ENCODE assay signal across 10 cellular contexts in genomic region chr12:96094201-96094600, GRCh38. TPM values are rescaled to one million over a fixed set of nuclear protein-coding genes. Genes with fewer than 3 reads are reported as not detected.
DNase-seq lines count a peak whose midpoint lies in the region; ATAC-seq, FAIRE-seq and TF ChIP-seq lines count a peak whose summit lies in the region.
"Had no signal": no experiment of that assay in that cellular context is flagged by ENCODE, and none has a peak within 500 bp of the region (broad histone marks: within the 10 kb centered on the region; RNA-seq: fewer than 3 reads in every experiment).

No MANE protein-coding gene starts in this region.

- no peaks in the 10 kb centered on the region for H3K36me3 Mint-ChIP-seq in activated CD8-positive, alpha-beta T cell treated with anti-CD3 and anti-CD28 coated beads for 36 hours (ENCODE audit: low read depth)
- peaks cover 5 to 15% (median 6%) of the 10 kb centered on the region in 5 donors for H3K36me3 Mint-ChIP-seq in naive thymus-derived CD4-positive, alpha-beta T cell

- H3K9ac ChIP-seq in smooth muscle cell (ENCODE audit: low read depth) (no peak overlapping the region), HepG2 (ENCODE audit: insufficient read depth, low read depth, low read length) (no peak overlapping the region)

- intact Hi-C loops in activated CD8-positive, alpha-beta T cell treated with anti-CD3 and anti-CD28 coated beads for 36 hours (cut with micrococcal nuclease), result no loop called here
- intact Hi-C loops in naive thymus-derived CD4-positive, alpha-beta T cell (cut with micrococcal nuclease), result no loop called here
- intact Hi-C loops in HepG2 (cut with micrococcal nuclease; ENCODE audit: unreplicated experiment), result no loop called here

- no TSS peak for BruUV-seq in HepG2 (replicated peaks; lab: Mats Ljungman, UMichigan)

- CTCF ChIA-PET in activated CD8-positive, alpha-beta T cell treated with anti-CD3 and anti-CD28 coated beads for 36 hours (lab: Charles Lee), result no interaction called here
- CTCF ChIA-PET in naive thymus-derived CD4-positive, alpha-beta T cell (lab: Charles Lee), result interaction anchor here (1.1 kb wide), 1 partner anchor 14 kb away, joined by 3 read pairs; no protein-coding TSS in a partner anchor
- CTCF ChIA-PET in HepG2 (lab: Yijun Ruan, JAX; ENCODE audit: low intra/inter-chr PET ratio, low total read pairs), result no interaction called here

- no peaks in the 10 kb centered on the region for H3F3A ChIP-seq in smooth muscle cell (ENCODE audit: low read depth)

- POLR2A ChIA-PET in activated CD8-positive, alpha-beta T cell treated with anti-CD3 and anti-CD28 coated beads for 36 hours (lab: Charles Lee), result no interaction called here
- POLR2A ChIA-PET in naive thymus-derived CD4-positive, alpha-beta T cell (lab: Charles Lee), result interaction anchor here (1.1 kb wide), 1 partner anchor 306 kb away, joined by 3 read pairs; the partner anchor contains the start of gene CDK17
- POLR2A ChIA-PET in HepG2 (lab: Yijun Ruan, JAX), result no interaction called here

- H3K4me2 ChIP-seq in smooth muscle cell (no peak overlapping the region), HepG2 (ENCODE audit: low read depth, low read length) (no peak overlapping the region)

- no peaks in the 10 kb centered on the region for H3K79me2 ChIP-seq in smooth muscle cell (ENCODE audit: low read depth)
- no peaks in the 10 kb centered on the region for H3K79me2 ChIP-seq in HepG2 (ENCODE audit: insufficient read depth, low read length)

- H3K4me3 Mint-ChIP-seq in activated CD8-positive, alpha-beta T cell treated with anti-CD3 and anti-CD28 coated beads for 36 hours, result no peak overlapping the region
- H3K4me3 Mint-ChIP-seq in naive thymus-derived CD4-positive, alpha-beta T cell, result peak overlapping the region in 1 of 10 donors; percentile 5

- no peak for TF ChIP-seq RAD21 in HepG2 (CRISPR knock-in tag; IDR thresholded peaks at IDR 0.05)

- TF ChIP-seq POLR2A in HepG2 (IDR thresholded peaks at IDR 0.05; ENCODE audit: insufficient read depth in 1 of 2, low read depth in 2 of 2, low read length in 2 of 2), result no peak

- H3K36me3 ChIP-seq in naive thymus-derived CD4-positive, alpha-beta T cell (ENCODE audit: control insufficient read depth in 2 of 3, insufficient read depth in 3 of 3, low read length in 3 of 3), result no peaks in the 10 kb centered on the region
- H3K36me3 ChIP-seq in smooth muscle cell (ENCODE audit: low read depth) (no peaks in the 10 kb centered on the region), HepG2 (replicated peaks in 1 of 2; ENCODE audit: control insufficient read depth in 1 of 2, insufficient read depth in 2 of 2, low read length in 2 of 2) (no peaks in the 10 kb centered on the region)
- H3K36me3 ChIP-seq: spleen, transverse colon had no signal

- peaks cover 0 to 6% of the 10 kb centered on the region in 2 donors for H3K4me1 ChIP-seq in naive thymus-derived CD4-positive, alpha-beta T cell (ENCODE audit: control insufficient read depth in 2 of 2, insufficient read depth in 2 of 2, low read length in 2 of 2)
- H3K4me1 ChIP-seq in smooth muscle cell (ENCODE audit: low read depth) (peaks cover 5% of the 10 kb centered on the region), HepG2 (ENCODE audit: insufficient read depth, low read length) (no peaks in the 10 kb centered on the region)
- H3K4me1 ChIP-seq: transverse colon had no signal

- peak; percentile 55 for ATAC-seq in activated CD8-positive, alpha-beta T cell treated with anti-CD3 and anti-CD28 coated beads for 36 hours
- peak; percentile 62 for ATAC-seq in naive thymus-derived CD4-positive, alpha-beta T cell
- ATAC-seq in HepG2, result no peak

- H3K4me1 Mint-ChIP-seq in activated CD8-positive, alpha-beta T cell treated with anti-CD3 and anti-CD28 coated beads for 36 hours (ENCODE audit: low read depth), result peaks cover 11% of the 10 kb centered on the region
- H3K4me1 Mint-ChIP-seq in naive thymus-derived CD4-positive, alpha-beta T cell, result peaks cover 15 to 37% (median 27%) of the 10 kb centered on the region in 7 donors

- no peaks in the 10 kb centered on the region for H3K27me3 ChIP-seq in naive thymus-derived CD4-positive, alpha-beta T cell (ENCODE audit: control insufficient read depth in 2 of 2, insufficient read depth in 2 of 2, low read length in 2 of 2)
- no peaks in the 10 kb centered on the region for H3K27me3 ChIP-seq in smooth muscle cell (ENCODE audit: low read depth)
- H3K27me3 ChIP-seq in HepG2 (ENCODE audit: control insufficient read depth in 1 of 2, insufficient read depth in 2 of 2, low read length in 2 of 2), result peaks cover 5% of the 10 kb centered on the region in 2 experiments; a peak in 2 of 5 replicates
- H3K27me3 ChIP-seq: spleen, transverse colon had no signal

- FAIRE-seq in HepG2 (lab: Jason Lieb, UNC) (no peak), GM19239 (lab: Jason Lieb, UNC) (no peak)

- H3K27me3 Mint-ChIP-seq in activated CD8-positive, alpha-beta T cell treated with anti-CD3 and anti-CD28 coated beads for 36 hours, result no peaks in the 10 kb centered on the region
- no peaks in the 10 kb centered on the region for H3K27me3 Mint-ChIP-seq in naive thymus-derived CD4-positive, alpha-beta T cell

- in situ Hi-C loops in HepG2 (cut with HindIII; ENCODE audit: extremely low pct_ligation_motif_present, low pct_unique_long_range_greater_than_20kb), result no loop called here

- DNase-seq in NCI-H2107 treated with DMSO at 0.1 percent for 48 hours (lab: John Stamatoyannopoulos, UW; ENCODE audit: unreplicated experiment), result peak; percentile 71
- no peak for DNase-seq in NCI-H2107 (lab: John Stamatoyannopoulos, UW)
- DNase-seq in NCI-H1417 treated with DMSO at 0.1 percent for 48 hours (lab: John Stamatoyannopoulos, UW), result peak; percentile 68
- DNase-seq in activated CD8-positive, alpha-beta T cell treated with anti-CD3 and anti-CD28 coated beads for 36 hours, result no peak
- no peak for DNase-seq in naive thymus-derived CD4-positive, alpha-beta T cell
- no peak for DNase-seq in smooth muscle cell (lab: John Stamatoyannopoulos, UW; ENCODE audit: unreplicated experiment)
- no peak for DNase-seq in HepG2 (ENCODE audit: low spot score)
- DNase-seq in GM19239 (ENCODE audit: insufficient read length, low spot score), result no peak
- DNase-seq: spleen, transverse colon had no signal

- WGBS in smooth muscle cell (ENCODE audit: low lambda C conversion rate), result 25% methylated on average over 4 of the region's 4 CpGs
- 10% methylated on average over 4 of the region's 4 CpGs for WGBS in HepG2 (ENCODE audit: low lambda C conversion rate)

- peak overlapping the region; percentile 10 for H3K27ac Mint-ChIP-seq in activated CD8-positive, alpha-beta T cell treated with anti-CD3 and anti-CD28 coated beads for 36 hours
- peak overlapping the region in 5 of 9 donors; percentile 2 to 48 (median 11) for H3K27ac Mint-ChIP-seq in naive thymus-derived CD4-positive, alpha-beta T cell

- no peak for TF ChIP-seq EP300 in HepG2 (IDR thresholded peaks at IDR 0.05; ENCODE audit: low read depth in 2 of 2, low read length in 2 of 2)
- TF ChIP-seq EP300 in HepG2 (CRISPR knock-in tag; IDR thresholded peaks at IDR 0.05; ENCODE audit: borderline replicate concordance), result no peak

- H2AFZ ChIP-seq in smooth muscle cell (ENCODE audit: low read depth) (no peak overlapping the region), HepG2 (ENCODE audit: low read length) (no peak overlapping the region)

- no peak for TF ChIP-seq CTCF in activated CD8-positive, alpha-beta T cell treated with anti-CD3 and anti-CD28 coated beads for 36 hours (IDR thresholded peaks at IDR 0.05)
- TF ChIP-seq CTCF in smooth muscle cell (IDR thresholded peaks at IDR 0.05; ENCODE audit: borderline replicate concordance, insufficient read depth, poor library complexity, severe bottlenecking), result no peak
- no peak for TF ChIP-seq CTCF in HepG2 (CRISPR knock-in tag; IDR thresholded peaks at IDR 0.05)

- H3K9me3 ChIP-seq in naive thymus-derived CD4-positive, alpha-beta T cell (ENCODE audit: control insufficient read depth in 2 of 3, low read length in 3 of 3), result peaks cover 0 to 4% (median 0%) of the 10 kb centered on the region in 3 experiments
- no peaks in the 10 kb centered on the region for H3K9me3 ChIP-seq in smooth muscle cell (replicated peaks; ENCODE audit: low read depth)
- no peaks in the 10 kb centered on the region for H3K9me3 ChIP-seq in HepG2 (ENCODE audit: low read length)
- H3K9me3 ChIP-seq: transverse colon had no signal

- no peak overlapping the region for H3K4me3 ChIP-seq in naive thymus-derived CD4-positive, alpha-beta T cell (ENCODE audit: low read length)
- H3K4me3 ChIP-seq in smooth muscle cell (no peak overlapping the region), HepG2 (replicated peaks in 1 of 3; ENCODE audit: insufficient read depth in 1 of 3, low read depth in 2 of 3, low read length in 3 of 3) (no peak overlapping the region)
- H3K4me3 ChIP-seq: spleen, transverse colon had no signal

- peaks cover 9% of the 10 kb centered on the region for H3K9me3 Mint-ChIP-seq in activated CD8-positive, alpha-beta T cell treated with anti-CD3 and anti-CD28 coated beads for 36 hours
- peaks cover 3 to 23% (median 6%) of the 10 kb centered on the region in 11 donors for H3K9me3 Mint-ChIP-seq in naive thymus-derived CD4-positive, alpha-beta T cell

- no peak overlapping the region for H3K27ac ChIP-seq in naive thymus-derived CD4-positive, alpha-beta T cell (ENCODE audit: low read depth, low read length)
- no peak overlapping the region for H3K27ac ChIP-seq in smooth muscle cell (ENCODE audit: low read depth)
- no peak overlapping the region for H3K27ac ChIP-seq in HepG2 (ENCODE audit: extremely low read length, insufficient read depth, low read length)
- H3K27ac ChIP-seq: spleen, transverse colon had no signal

- H4K20me1 ChIP-seq in smooth muscle cell (ENCODE audit: low read depth) (no peaks in the 10 kb centered on the region), HepG2 (ENCODE audit: insufficient read depth, low read length) (no peaks in the 10 kb centered on the region)

RNA-seq across cellular contexts. Expression of gene LTA4H, which starts 58.8 kb away (rescaled TPM):
- 100 to 1,000 TPM; 112 TPM for total RNA-seq in activated CD8-positive, alpha-beta T cell treated with anti-CD3 and anti-CD28 coated beads for 36 hours
- 100 to 1,000 TPM in 1 of 5 experiments, 10 to 100 TPM in 4; 52.5 to 151 (median 63.4) TPM for total RNA-seq in naive thymus-derived CD4-positive, alpha-beta T cell
- polyA plus RNA-seq in naive thymus-derived CD4-positive, alpha-beta T cell, result 10 to 100 TPM; 80.9 to 82.9 TPM
- total RNA-seq in smooth muscle cell (68.1 and 74.4 TPM in 2 replicates), HepG2 (2016; rRNA removed; fragmentation: Illumina TruSeq; extraction: Trizol) (90.4 and 114 TPM in 2 replicates)
- polyA plus RNA-seq in smooth muscle cell (32.4 and 33.9 TPM in 2 replicates), HepG2 (2011; rRNA removed) (74.4 and 87.5 TPM in 2 replicates)
- 19.9 and 28.2 TPM in 2 replicates for total RNA-seq in HepG2 (2016; cell fraction: cytosol; rRNA removed; fragmentation: Illumina TruSeq; extraction: Trizol; ENCODE audit: low read depth)
- 86.9 and 108 TPM in 2 replicates for total RNA-seq in HepG2 (2016; cell fraction: insoluble cytoplasmic fraction; rRNA removed; fragmentation: Illumina TruSeq; extraction: Trizol)
- total RNA-seq in HepG2 (2016; cell fraction: membrane; rRNA removed; fragmentation: Illumina TruSeq; extraction: Trizol), result 66.0 and 81.9 TPM in 2 replicates
- total RNA-seq in HepG2 (2016; cell fraction: nucleus; rRNA removed; fragmentation: Illumina TruSeq; extraction: Trizol), result 54.5 and 55.7 TPM in 2 replicates
- 50.8 and 73.9 TPM in 2 replicates for polyA plus RNA-seq in HepG2 (2011; cell fraction: cytosol; rRNA removed)
- polyA plus RNA-seq in HepG2 (2011; cell fraction: nucleus; rRNA removed), result 43.0 and 54.3 TPM in 2 replicates
- polyA plus RNA-seq in HepG2 (2012), result 111 and 121 TPM in 2 replicates
- polyA plus RNA-seq in HepG2 (2016; cell fraction: cytosol; fragmentation: Illumina TruSeq; extraction: Trizol; ENCODE audit: low read depth), result 22.4 and 25.2 TPM in 2 replicates
- 97.9 and 98.6 TPM in 2 replicates for polyA plus RNA-seq in HepG2 (2016; cell fraction: insoluble cytoplasmic fraction; fragmentation: Illumina TruSeq; extraction: Trizol; ENCODE audit: low read depth)
- polyA plus RNA-seq in HepG2 (2016; cell fraction: membrane; fragmentation: Illumina TruSeq; extraction: Trizol; ENCODE audit: low read depth), result 49.0 and 58.4 TPM in 2 replicates
- polyA plus RNA-seq in HepG2 (2016; cell fraction: nucleus; fragmentation: Illumina TruSeq; extraction: Trizol; ENCODE audit: insufficient read depth, low read depth), result 57.8 and 60.3 TPM in 2 replicates
- polyA minus RNA-seq in HepG2 (2011; rRNA and poly(A)+ RNA removed; ENCODE audit: low replicate concordance), result 53.9 and 54.2 TPM in 2 replicates
- 45.7 and 50.7 TPM in 2 replicates for polyA minus RNA-seq in HepG2 (2011; cell fraction: cytosol; rRNA and poly(A)+ RNA removed)
- 50.5 and 65.3 TPM in 2 replicates for polyA minus RNA-seq in HepG2 (2011; cell fraction: nucleus; rRNA and poly(A)+ RNA removed)

Comparison
In these comparisons a context has a peak if more than half of its experiments do, and no peak if none do; other contexts are left out.
1. DNase-seq: peak in NCI-H2107 treated with DMSO at 0.1 percent for 48 hours (single experiment) and NCI-H1417 treated with DMSO at 0.1 percent for 48 hours (single experiment); none in NCI-H2107 (single experiment), activated CD8-positive, alpha-beta T cell treated with anti-CD3 and anti-CD28 coated beads for 36 hours (single experiment), naive thymus-derived CD4-positive, alpha-beta T cell (0 of 9), smooth muscle cell (single experiment), HepG2 (single experiment) and GM19239 (single experiment).